In the genomic region with DNA sequence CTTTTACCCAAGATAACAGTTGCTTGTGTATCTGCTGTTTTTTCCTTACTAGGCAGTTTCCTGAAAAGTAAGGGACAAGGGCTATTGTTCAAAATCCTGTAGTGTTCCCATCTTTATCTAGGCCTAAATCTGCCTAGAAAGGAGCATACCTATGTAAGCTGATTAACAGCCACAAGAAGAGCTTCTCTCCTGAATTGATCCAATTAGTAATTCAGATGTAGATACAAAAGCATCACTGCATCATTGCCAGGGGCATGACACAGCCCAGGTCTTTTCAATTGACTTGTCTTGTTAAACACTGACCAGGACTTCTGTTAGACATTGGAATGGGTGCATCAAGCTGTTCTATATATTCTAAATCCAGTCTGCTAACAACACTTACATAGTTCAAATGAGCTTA, we compare ENCODE assay signal across 19 cellular contexts.
DNase-seq lines count a peak whose midpoint lies in the region; ATAC-seq and TF ChIP-seq lines count a peak whose summit lies in the region.
"Had no signal": no experiment of that assay in that cellular context is flagged by ENCODE, and none has a peak within 500 bp of the region (broad histone marks: within the 10 kb centered on the region; RNA-seq: fewer than 3 reads in every experiment).

No MANE protein-coding gene starts in this region.

- no peaks in the 10 kb centered on the region for H3F3A ChIP-seq in smooth muscle cell (ENCODE audit: low read depth)

- no peaks in the 10 kb centered on the region for H3K27me3 Mint-ChIP-seq in activated naive CD4-positive, alpha-beta T cell treated with anti-CD3 and anti-CD28 coated beads, Interleukin-2, amount 10 ng/mL, durations not matched to agents 7 days and 5 days
- H3K27me3 Mint-ChIP-seq: CD4-positive, CD25-positive, alpha-beta regulatory T cell had no signal

- H3K4ac ChIP-seq in IMR-90 (ENCODE audit: low read depth, low read length): peak overlapping the region; percentile 27; the same call in 1 of the 2 replicates

- H2AK9ac ChIP-seq in IMR-90 (replicated peaks; ENCODE audit: low read depth, low read length, poor library complexity): no peak overlapping the region

- intact Hi-C loops in IMR-90 (cut with micrococcal nuclease): loop anchor here (5.0 kb wide), 1 partner anchor 584 kb away; no protein-coding TSS in a partner anchor

- POLR2A ChIA-PET in IMR-90 (lab: Charles Lee; ENCODE audit: unreplicated experiment): no interaction called here

- no peaks in the 10 kb centered on the region for H3K27me3 ChIP-seq in IMR-90 (ENCODE audit: control insufficient read depth, insufficient read depth, low read length)
- no peaks in the 10 kb centered on the region for H3K27me3 ChIP-seq in smooth muscle cell (ENCODE audit: low read depth)
- H3K27me3 ChIP-seq: SJSA1 had no signal

- H3K79me2 ChIP-seq in smooth muscle cell (ENCODE audit: low read depth): no peaks in the 10 kb centered on the region

- H3K4me1 Mint-ChIP-seq in activated naive CD4-positive, alpha-beta T cell treated with anti-CD3 and anti-CD28 coated beads, Interleukin-2, amount 10 ng/mL, durations not matched to agents 7 days and 5 days: no peaks in the 10 kb centered on the region
- H3K4me1 Mint-ChIP-seq: CD4-positive, CD25-positive, alpha-beta regulatory T cell had no signal

- no peaks in the 10 kb centered on the region for H3K79me1 ChIP-seq in IMR-90 (ENCODE audit: low read depth in 1 of 2, low read length in 2 of 2)

- no peaks in the 10 kb centered on the region for H3K9me1 ChIP-seq in IMR-90 (ENCODE audit: insufficient read depth, low read length)

- H3K4me3 ChIP-seq in IMR-90 (ENCODE audit: insufficient read depth, low read depth, low read length): no peak overlapping the region
- H3K4me3 ChIP-seq in smooth muscle cell: no peak overlapping the region
- H3K4me3 ChIP-seq: SJSA1 had no signal

- no peak overlapping the region for H2BK5ac ChIP-seq in IMR-90 (ENCODE audit: low read depth, low read length, poor library complexity, severe bottlenecking)

- H4K20me1 ChIP-seq in IMR-90 (ENCODE audit: insufficient read depth, low read length): no peaks in the 10 kb centered on the region
- H4K20me1 ChIP-seq in smooth muscle cell (ENCODE audit: low read depth): no peaks in the 10 kb centered on the region

- H3K36me3 ChIP-seq in IMR-90 (ENCODE audit: control insufficient read depth, insufficient read depth, low read length): no peaks in the 10 kb centered on the region
- no peaks in the 10 kb centered on the region for H3K36me3 ChIP-seq in smooth muscle cell (ENCODE audit: low read depth)
- H3K36me3 ChIP-seq: SJSA1 had no signal

- 0 out of 2 replicates have a peak, but pooled peaks cover 2% of the 10 kb centered on the region for H3K4me1 ChIP-seq in IMR-90 (ENCODE audit: control insufficient read depth, insufficient read depth, low read length)
- peaks cover 4% of the 10 kb centered on the region for H3K4me1 ChIP-seq in smooth muscle cell (ENCODE audit: low read depth)

- H4K91ac ChIP-seq in IMR-90 (ENCODE audit: insufficient read depth, low read depth, low read length): no peak overlapping the region

- BruUV-seq in IMR-90 (replicated peaks; lab: Mats Ljungman, UMichigan): no TSS peak

- H2BK15ac ChIP-seq in IMR-90 (ENCODE audit: low read depth, low read length): no peak overlapping the region

- no peaks in the 10 kb centered on the region for H3K9me3 Mint-ChIP-seq in activated naive CD4-positive, alpha-beta T cell treated with anti-CD3 and anti-CD28 coated beads, Interleukin-2, amount 10 ng/mL, durations not matched to agents 7 days and 5 days

- H2BK120ac ChIP-seq in IMR-90 (ENCODE audit: low read depth, low read length): no peak overlapping the region; the same call in 1 of the 2 replicates

- H4K5ac ChIP-seq in IMR-90 (ENCODE audit: low read depth, low read length): no peak overlapping the region; the same call in 1 of the 2 replicates

- in situ Hi-C loops in IMR-90 (cut with MboI; ENCODE audit: low sequenced_read_pairs): no loop called here

- H3K23ac ChIP-seq in IMR-90 (ENCODE audit: low read depth, low read length): peak overlapping the region; percentile 14; the same call in 1 of the 2 replicates

- H3K9me3 ChIP-seq in IMR-90 (ENCODE audit: control insufficient read depth, insufficient read depth, low read length) (no peaks in the 10 kb centered on the region), smooth muscle cell (replicated peaks; ENCODE audit: low read depth) (no peaks in the 10 kb centered on the region)
- H3K9me3 ChIP-seq: SJSA1 had no signal

- no peak for TF ChIP-seq CTCF in IMR-90 (conservative IDR thresholded peaks at IDR 0.05; ENCODE audit: low read depth, low read length)
- no peak for TF ChIP-seq CTCF in smooth muscle cell (IDR thresholded peaks at IDR 0.05; ENCODE audit: borderline replicate concordance, insufficient read depth, poor library complexity, severe bottlenecking)

- H2BK20ac ChIP-seq in IMR-90 (ENCODE audit: low read depth, low read length): peak overlapping the region; percentile 3; the same call in 1 of the 2 replicates

- no peak overlapping the region for H4K8ac ChIP-seq in IMR-90 (ENCODE audit: low read depth in 2 of 2, low read length in 2 of 2)

- H3K4me2 ChIP-seq in IMR-90 (ENCODE audit: low read depth, low read length) (no peak overlapping the region), smooth muscle cell (no peak overlapping the region)
- H3K4me2 ChIP-seq: KMS-11 had no signal

- 0 out of 2 replicates have a peak overlapping the region, but pooled peaks have one; percentile 6 for H3K14ac ChIP-seq in IMR-90 (replicated peaks; ENCODE audit: low read depth, low read length)

- DNase-seq in IMR-90: no peak
- DNase-seq in SK-N-DZ (ENCODE audit: low spot score): peak; percentile 87
- DNase-seq in islet precursor cell: peak; percentile 80
- DNase-seq in smooth muscle cell (lab: John Stamatoyannopoulos, UW; ENCODE audit: unreplicated experiment): no peak
- DNase-seq in activated naive CD4-positive, alpha-beta T cell treated with anti-CD3 and anti-CD28 coated beads, Interleukin-2, amount 10 ng/mL, durations not matched to agents 7 days and 5 days: no peak
- DNase-seq in activated gamma-delta T cell (lab: John Stamatoyannopoulos, UW): no peak
- DNase-seq: CD4-positive, CD25-positive, alpha-beta regulatory T cell; DMS79 treated with DMSO at 0.1 percent for 48 hours; H7; NCI-H1092 treated with DMSO at 0.1 percent for 48 hours; NCI-H1436 treated with DMSO at 0.1 percent for 48 hours; NCI-H1930; NCI-H2227 treated with DMSO at 0.1 percent for 48 hours; NCI-H510A; NCI-H748 treated with DMSO at 0.1 percent for 48 hours had no signal

- H3K18ac ChIP-seq in IMR-90 (ENCODE audit: low read depth, low read length): peak overlapping the region; percentile 9; the same call in 1 of the 2 replicates

- no peak for TF ChIP-seq RAD21 in IMR-90 (IDR thresholded peaks at IDR 0.05; ENCODE audit: low read length)

- H2AK5ac ChIP-seq in IMR-90 (ENCODE audit: low read depth, low read length): no peak overlapping the region

- H3K4me3 Mint-ChIP-seq in activated naive CD4-positive, alpha-beta T cell treated with anti-CD3 and anti-CD28 coated beads, Interleukin-2, amount 10 ng/mL, durations not matched to agents 7 days and 5 days: no peak overlapping the region
- H3K4me3 Mint-ChIP-seq: CD4-positive, CD25-positive, alpha-beta regulatory T cell had no signal

- no peak overlapping the region for H3K9ac ChIP-seq in IMR-90 (ENCODE audit: low read depth, low read length)
- H3K9ac ChIP-seq in smooth muscle cell (ENCODE audit: low read depth): no peak overlapping the region
- H3K9ac ChIP-seq: KMS-11 had no signal

- ATAC-seq in IMR-90 (ENCODE audit: low read depth): no peak
- no peak for ATAC-seq in HG02571 (IDR thresholded peaks at IDR 0.05; ENCODE audit: unreplicated experiment)
- ATAC-seq: Right ventricle myocardium inferior had no signal

- TF ChIP-seq POLR2A in IMR-90 (IDR thresholded peaks at IDR 0.05; ENCODE audit: low read depth, low read length): no peak

- CTCF ChIA-PET in IMR-90 (lab: Yijun Ruan, JAX): no interaction called here
- CTCF ChIA-PET in activated naive CD4-positive, alpha-beta T cell treated with anti-CD3 and anti-CD28 coated beads, Interleukin-2, amount 10 ng/mL, durations not matched to agents 7 days and 5 days (lab: Charles Lee): no interaction called here

- no peak overlapping the region for H2AFZ ChIP-seq in IMR-90 (replicated peaks; ENCODE audit: low read length, poor library complexity)
- H2AFZ ChIP-seq in smooth muscle cell (ENCODE audit: low read depth): no peak overlapping the region

- H3K27ac Mint-ChIP-seq in activated naive CD4-positive, alpha-beta T cell treated with anti-CD3 and anti-CD28 coated beads, Interleukin-2, amount 10 ng/mL, durations not matched to agents 7 days and 5 days: no peak overlapping the region
- H3K27ac Mint-ChIP-seq: CD4-positive, CD25-positive, alpha-beta regulatory T cell had no signal

- H3K56ac ChIP-seq in IMR-90 (ENCODE audit: extremely low read depth, insufficient read depth, low read length): no peak overlapping the region

- dilution Hi-C loops in IMR-90 (cut with HindIII; ENCODE audit: low sequenced_read_pairs, unreplicated experiment): no loop called here

- no peak overlapping the region for H3K27ac ChIP-seq in IMR-90 (ENCODE audit: insufficient read depth, low read length)
- peak overlapping the region; percentile 66 for H3K27ac ChIP-seq in smooth muscle cell (ENCODE audit: low read depth)
- H3K27ac ChIP-seq: KMS-11, SJSA1 had no signal

- H3K36me3 Mint-ChIP-seq in activated naive CD4-positive, alpha-beta T cell treated with anti-CD3 and anti-CD28 coated beads, Interleukin-2, amount 10 ng/mL, durations not matched to agents 7 days and 5 days: no peaks in the 10 kb centered on the region
- H3K36me3 Mint-ChIP-seq: CD4-positive, CD25-positive, alpha-beta regulatory T cell had no signal

TF ChIP-seq in IMR-90, 13 proteins besides CTCF, POLR2A, EP300 and RAD21:
- TF ChIP-seq MXI1 (IDR thresholded peaks at IDR 0.05; ENCODE audit: borderline replicate concordance, low read depth, low read length) (no peak), MAZ (IDR thresholded peaks at IDR 0.05; ENCODE audit: borderline replicate concordance, low read depth, low read length) (no peak), BHLHE40 (IDR thresholded peaks at IDR 0.05; ENCODE audit: low read depth, low read length) (no peak), MAFK (IDR thresholded peaks at IDR 0.05; ENCODE audit: low read depth, low read length) (0 out of 2 replicates have a peak, but pooled peaks have one; percentile 36)

Comparison
In these comparisons a context has a peak if more than half of its experiments do, and no peak if none do; other contexts are left out.
1. DNase-seq: peak in SK-N-DZ (single experiment) and islet precursor cell (single experiment); none in IMR-90 (single experiment), smooth muscle cell (single experiment), activated naive CD4-positive, alpha-beta T cell treated with anti-CD3 and anti-CD28 coated beads, Interleukin-2, amount 10 ng/mL, durations not matched to agents 7 days and 5 days (single experiment) and activated gamma-delta T cell (single experiment).